ENCODE assay signal across 1 cellular context in genomic region chr6:31736026-31736767, GRCh38.
TF ChIP-seq lines count a peak whose summit lies in the region.

Gene CLIC1, minus strand, starts transcription at chr6:31736530. Its CDS starts 230 bp downstream, at chr6:31736300.

TF ChIP-seq in GM12878, 131 proteins besides CTCF, POLR2A, EP300 and RAD21 (continued from another document and continues in another):
- TF ChIP-seq PBX3 (IDR thresholded peaks at IDR 0.05; ENCODE audit: insufficient replicate concordance, low read depth, low read length) (no peak), CEBPZ (IDR thresholded peaks at IDR 0.05; ENCODE audit: low read depth, low read length) (no peak), ZNF217 (IDR thresholded peaks at IDR 0.05) (no peak), FOXK2 (IDR thresholded peaks at IDR 0.05) (no peak), ATF7 (IDR thresholded peaks at IDR 0.05; ENCODE audit: low read depth) (peak; percentile 37; the same call in 1 of the 2 replicates), TBL1XR1 (IDR thresholded peaks at IDR 0.05; ENCODE audit: low read depth, low read length) (no peak), ZBTB11 (CRISPR knock-in tag; IDR thresholded peaks at IDR 0.05) (no peak), CREM (IDR thresholded peaks at IDR 0.05; ENCODE audit: low read depth) (no peak; the same call in none of the 2 replicates), BRCA1 (IDR thresholded peaks at IDR 0.05; ENCODE audit: low read depth, low read length) (no peak), TAF1 (IDR thresholded peaks at IDR 0.05; ENCODE audit: borderline replicate concordance, low read depth, low read length) (peak; percentile 84; the same call in 1 of the 2 replicates), SP1 (IDR thresholded peaks at IDR 0.05; ENCODE audit: low read depth, low read length) (peak; percentile 12), CBFB (IDR thresholded peaks at IDR 0.05; ENCODE audit: low read depth) (0 out of 2 replicates have a peak, but pooled peaks have one; percentile 28), ZBTB40 (IDR thresholded peaks at IDR 0.05; ENCODE audit: borderline replicate concordance) (peak; percentile 21; the same call in 1 of the 2 replicates), HDAC2 (IDR thresholded peaks at IDR 0.05) (no peak), ESRRA (IDR thresholded peaks at IDR 0.05; ENCODE audit: low read length) (no peak), KDM1A (IDR thresholded peaks at IDR 0.05; ENCODE audit: borderline replicate concordance) (no peak), PAX5 (IDR thresholded peaks at IDR 0.05; ENCODE audit: borderline replicate concordance, low read depth, low read length) (no peak), HSF1 (IDR thresholded peaks at IDR 0.05; ENCODE audit: low read depth, low read length) (no peak), RAD51 (IDR thresholded peaks at IDR 0.05) (no peak), TCF7 (IDR thresholded peaks at IDR 0.05; ENCODE audit: borderline replicate concordance) (no peak), EGR1 (IDR thresholded peaks at IDR 0.05; ENCODE audit: borderline replicate concordance in 1 of 2, low read depth in 2 of 2, low read length in 2 of 2) (no peak), LARP7 (IDR thresholded peaks at IDR 0.05) (no peak), SUPT20H (IDR thresholded peaks at IDR 0.05; ENCODE audit: borderline replicate concordance, control insufficient read depth, low read depth, low read length) (no peak), RFX5 (IDR thresholded peaks at IDR 0.05; ENCODE audit: low read depth, low read length) (no peak), RCOR1 (conservative IDR thresholded peaks at IDR 0.05; ENCODE audit: low read depth, low read length) (no peak), SIN3A (IDR thresholded peaks at IDR 0.05; ENCODE audit: low read depth, low read length) (peak; percentile 58; the same call in 1 of the 2 replicates), ZNF384 (IDR thresholded peaks at IDR 0.05; ENCODE audit: borderline replicate concordance, low read depth, low read length) (no peak), NKRF (conservative IDR thresholded peaks at IDR 0.05) (peak; percentile 19; the same call in 1 of the 2 replicates), STAT1 (conservative IDR thresholded peaks at IDR 0.05) (no peak), MYB (IDR thresholded peaks at IDR 0.05; ENCODE audit: borderline replicate concordance, low read depth, low read length) (0 out of 2 replicates have a peak, but pooled peaks have one; percentile 66), SRF (IDR thresholded peaks at IDR 0.05; ENCODE audit: low read depth in 2 of 2, low read length in 2 of 2) (no peak), ZNF687 (IDR thresholded peaks at IDR 0.05) (peak; percentile 70), HDGF (IDR thresholded peaks at IDR 0.05) (peak; percentile 18; the same call in 1 of the 2 replicates), ZBED1 (IDR thresholded peaks at IDR 0.05; ENCODE audit: borderline replicate concordance) (no peak), POLR2AphosphoS5 (IDR thresholded peaks at IDR 0.05; ENCODE audit: low read length) (peak; percentile 82), MEF2A (IDR thresholded peaks at IDR 0.05; ENCODE audit: insufficient read depth, low read depth, low read length) (no peak), RB1 (IDR thresholded peaks at IDR 0.05; ENCODE audit: borderline replicate concordance) (0 out of 2 replicates have a peak, but pooled peaks have one; percentile 3), NR2F1 (conservative IDR thresholded peaks at IDR 0.05) (no peak), IKZF1 (conservative IDR thresholded peaks at IDR 0.05) (peak; percentile 73), SPI1 (IDR thresholded peaks at IDR 0.05; ENCODE audit: borderline replicate concordance, insufficient read depth, low read depth, low read length) (peak; percentile 68)
